ENCODE assay signal across 20 cellular contexts in genomic region chr17:15501282-15501681, GRCh38. TPM values are rescaled to one million over a fixed set of nuclear protein-coding genes. Genes with fewer than 3 reads are reported as not detected.
DNase-seq lines count a peak whose midpoint lies in the region; ATAC-seq and TF ChIP-seq lines count a peak whose summit lies in the region.
"Had no signal": no experiment of that assay in that cellular context is flagged by ENCODE, and none has a peak within 500 bp of the region (broad histone marks: within the 10 kb centered on the region; RNA-seq: fewer than 3 reads in every experiment).

No MANE protein-coding gene starts in this region.

- no peaks in the 10 kb centered on the region for H3K27me3 ChIP-seq in tibial nerve
- no peaks in the 10 kb centered on the region for H3K27me3 ChIP-seq in hepatocyte
- H3K27me3 ChIP-seq in osteoblast (ENCODE audit: insufficient read depth, low read length): no peaks in the 10 kb centered on the region
- H3K27me3 ChIP-seq: MG63 had no signal

- no peaks in the 10 kb centered on the region for H3K9me2 ChIP-seq in hepatocyte (replicated peaks; ENCODE audit: insufficient read depth)

- peaks cover 0 to 26% (median 6%) of the 10 kb centered on the region in 4 donors for H3K4me1 ChIP-seq in tibial nerve
- H3K4me1 ChIP-seq in hepatocyte (ENCODE audit: insufficient read depth): no peaks in the 10 kb centered on the region
- H3K4me1 ChIP-seq in osteoblast (ENCODE audit: insufficient read depth, low read length): peaks cover 9% of the 10 kb centered on the region

- DNase-seq in EH (ENCODE audit: low read depth) (peak; percentile 23), dermis microvascular lymphatic vessel endothelial cell (ENCODE audit: low read depth in 2 of 2) (peak; percentile 72 to 79), lung microvascular endothelial cell (ENCODE audit: low read depth in 2 of 2) (peak; percentile 65 to 71), tibial nerve (ENCODE audit: low spot score in 2 of 2) (no peak), hepatocyte (ENCODE audit: low spot score) (no peak), osteoblast (ENCODE audit: insufficient read length, low spot score, missing footprints) (no peak)
- DNase-seq: AML-193; CD4-positive, CD25-positive, alpha-beta regulatory T cell; MG63; NCI-H1092 treated with DMSO at 0.1 percent for 48 hours; NCI-H1694 treated with DMSO at 0.1 percent for 48 hours; NCI-H446; NCI-H748 treated with DMSO at 0.1 percent for 48 hours; Right ventricle myocardium superior had no signal

- TF ChIP-seq CTCF in tibial nerve (IDR thresholded peaks at IDR 0.05): no peak
- TF ChIP-seq CTCF in hepatocyte (IDR thresholded peaks at IDR 0.05; ENCODE audit: poor library complexity): no peak
- no peak for TF ChIP-seq CTCF in osteoblast (IDR thresholded peaks at IDR 0.05; ENCODE audit: extremely low read depth, low read depth, low read length)

- WGBS in tibial nerve, 2 donors: 56 to 68% methylated on average over 3 of the region's 3 CpGs
- 65% methylated on average over 3 of the region's 3 CpGs for WGBS in hepatocyte (ENCODE audit: low lambda C conversion rate, missing lambda C conversion rate)

- no peaks in the 10 kb centered on the region for H3K79me2 ChIP-seq in hepatocyte
- H3K79me2 ChIP-seq in osteoblast (ENCODE audit: insufficient read depth, low read length): no peaks in the 10 kb centered on the region

- H3K4me2 ChIP-seq in hepatocyte (no peak overlapping the region), osteoblast (ENCODE audit: insufficient read depth, low read length) (no peak overlapping the region)
- H3K4me2 ChIP-seq: A549 had no signal

- H3K9me3 ChIP-seq in tibial nerve: no peaks in the 10 kb centered on the region
- no peaks in the 10 kb centered on the region for H3K9me3 ChIP-seq in hepatocyte (ENCODE audit: low read depth)
- H3K9me3 ChIP-seq in osteoblast (ENCODE audit: low read depth, low read length): no peaks in the 10 kb centered on the region
- H3K9me3 ChIP-seq: A549, MG63 had no signal

- no peak overlapping the region for H3K4me3 ChIP-seq in tibial nerve
- no peak overlapping the region for H3K4me3 ChIP-seq in hepatocyte
- H3K4me3 ChIP-seq in osteoblast (ENCODE audit: insufficient read depth, low read length): no peak overlapping the region
- H3K4me3 ChIP-seq: A549, GM23338, MG63 had no signal

- no peak overlapping the region for H2AFZ ChIP-seq in hepatocyte
- no peak overlapping the region for H2AFZ ChIP-seq in osteoblast (ENCODE audit: low read length)
- H2AFZ ChIP-seq: GM23338 had no signal

- no peak for TF ChIP-seq POLR2A in tibial nerve (IDR thresholded peaks at IDR 0.05)

- H4K20me1 ChIP-seq in hepatocyte (ENCODE audit: insufficient read depth, poor library complexity, severe bottlenecking) (no peaks in the 10 kb centered on the region), osteoblast (ENCODE audit: insufficient read depth, low read length) (no peaks in the 10 kb centered on the region)

- ATAC-seq in GM19328 (IDR thresholded peaks at IDR 0.05; ENCODE audit: unreplicated experiment) (no peak), HG03280 (IDR thresholded peaks at IDR 0.05; ENCODE audit: unreplicated experiment) (no peak)
- ATAC-seq: A549, GM23338, HepG2, Panc1 had no signal

- H3K36me3 ChIP-seq in tibial nerve (peaks cover 0 to 1% (median 0%) of the 10 kb centered on the region in 3 donors), hepatocyte (replicated peaks; ENCODE audit: insufficient read depth, low read depth) (no peaks in the 10 kb centered on the region), osteoblast (ENCODE audit: insufficient read depth, low read length) (peaks cover 7% of the 10 kb centered on the region)
- H3K36me3 ChIP-seq: MG63 had no signal

- H3K27ac ChIP-seq in tibial nerve (peak overlapping the region in 3 of 4 donors; percentile 74 to 94 (median 90)), hepatocyte (no peak overlapping the region), osteoblast (ENCODE audit: low read depth, low read length) (no peak overlapping the region)
- H3K27ac ChIP-seq: A549 had no signal

- TF ChIP-seq EP300 in tibial nerve (IDR thresholded peaks at IDR 0.05): no peak

RNA-seq across cellular contexts. Expression of gene CDRT4, which starts 33.9 kb away (rescaled TPM):
- total RNA-seq in dermis microvascular lymphatic vessel endothelial cell (0.64 and 1.3 TPM in 2 replicates), lung microvascular endothelial cell (0.87 and 2.0 TPM in 2 replicates), tibial nerve (10 to 100 TPM in 3 of 4 donors, 1 to 10 TPM in 1; 2.1 to 18.9 (median 12.4) TPM), hepatocyte (2.7 and 10.4 TPM in 2 replicates), osteoblast (2.7 and 3.3 TPM in 2 replicates)
- polyA plus RNA-seq in hepatocyte: 9.6 and 11.8 TPM in 2 replicates

Comparison
In these comparisons a context has a peak if more than half of its experiments do, and no peak if none do; other contexts are left out.
1. DNase-seq: peak in EH (single experiment), dermis microvascular lymphatic vessel endothelial cell (2 of 2) and lung microvascular endothelial cell (2 of 2); none in tibial nerve (0 of 2), hepatocyte (single experiment) and osteoblast (single experiment).
2. H3K27ac ChIP-seq: peak in tibial nerve (3 of 4); none in hepatocyte (single experiment) and osteoblast (single experiment).